19 cellular contexts compared by ENCODE assay signal in the genomic region with DNA sequence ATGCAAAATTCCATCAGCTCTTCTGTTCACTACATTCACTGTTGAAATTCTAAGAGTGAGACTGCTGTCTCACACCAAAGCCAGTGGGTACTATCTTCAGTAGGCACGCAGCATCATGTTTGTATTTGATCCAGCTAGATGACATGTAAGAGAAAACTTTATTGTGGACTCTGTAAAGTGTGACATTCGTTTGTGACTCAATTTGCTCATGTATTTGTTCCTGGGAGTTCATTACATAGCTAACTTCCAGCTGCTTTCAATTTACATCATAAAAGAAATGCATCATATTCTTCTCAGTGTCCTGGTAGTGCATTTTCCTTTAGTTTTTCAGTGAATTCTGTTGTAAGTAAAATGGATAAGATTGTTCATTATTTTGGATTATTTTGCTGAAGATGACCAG.
"Had no signal": no experiment of that assay in that cellular context is flagged by ENCODE, and none has a peak within 500 bp of the region (broad histone marks: within the 10 kb centered on the region; RNA-seq: fewer than 3 reads in every experiment).

No MANE protein-coding gene starts in this region.

- H3K27ac Mint-ChIP-seq: activated naive CD4-positive, alpha-beta T cell treated with anti-CD3 and anti-CD28 coated beads, Interleukin-2, amount 50 U/mL, for 24 hours; natural killer cell treated with Interleukin-12 subunit alpha and Interleukin-12 subunit beta and Interleukin-15 and Interleukin-18, amount 100 ng/mL, for 72 hours; stimulated activated naive CD8-positive, alpha-beta T cell treated with anti-CD3 and anti-CD28 coated beads, Interleukin-15, Interleukin-2, amounts not matched to agents 100 ng/mL and 50 ng/mL, for 24 hours had no signal

- H3K4me1 ChIP-seq: testis had no signal

- H3K4me3 Mint-ChIP-seq: activated naive CD4-positive, alpha-beta T cell treated with anti-CD3 and anti-CD28 coated beads, Interleukin-2, amount 50 U/mL, for 24 hours; natural killer cell treated with Interleukin-12 subunit alpha and Interleukin-12 subunit beta and Interleukin-15 and Interleukin-18, amount 100 ng/mL, for 72 hours; stimulated activated naive CD8-positive, alpha-beta T cell treated with anti-CD3 and anti-CD28 coated beads, Interleukin-15, Interleukin-2, amounts not matched to agents 100 ng/mL and 50 ng/mL, for 24 hours had no signal

- H3K4me3 ChIP-seq: body of pancreas, testis had no signal

- H3K36me3 Mint-ChIP-seq: natural killer cell treated with Interleukin-12 subunit alpha and Interleukin-12 subunit beta and Interleukin-15 and Interleukin-18, amount 100 ng/mL, for 72 hours had no signal

- H3K9me3 ChIP-seq: body of pancreas, testis had no signal

- ATAC-seq: body of pancreas; left lobe of liver; natural killer cell treated with Interleukin-12 subunit alpha and Interleukin-12 subunit beta and Interleukin-15 and Interleukin-18, amount 100 ng/mL, for 72 hours had no signal

- H3K4me1 Mint-ChIP-seq: activated naive CD4-positive, alpha-beta T cell treated with anti-CD3 and anti-CD28 coated beads, Interleukin-2, amount 50 U/mL, for 24 hours had no signal

- DNase-seq: activated CD4-positive, alpha-beta T cell treated with anti-CD3 and anti-CD28 coated beads, Interleukin-2, amount 50 U/mL, for 1 hour; activated CD4-positive, CD25-positive, alpha-beta regulatory T cell; activated effector memory CD4-positive, alpha-beta T cell treated with Interleukin-2 at 50 U/mL for 16 hours; activated T-cell treated with anti-CD3 and anti-CD28 coated beads, Interleukin-2, amount 50 U/mL, for 1 hour; amniotic stem cell; body of pancreas; effector memory CD4-positive, alpha-beta T cell; foreskin melanocyte; head of caudate nucleus; mammary epithelial cell; stimulated activated CD4-positive, alpha-beta T cell treated with anti-CD3 and anti-CD28 coated beads, Interleukin-4, amount 100 ng/mL, for 1 hour; T-helper 2 cell; testis had no signal

- H3K9me3 Mint-ChIP-seq: activated naive CD4-positive, alpha-beta T cell treated with anti-CD3 and anti-CD28 coated beads, Interleukin-2, amount 50 U/mL, for 24 hours; natural killer cell treated with Interleukin-12 subunit alpha and Interleukin-12 subunit beta and Interleukin-15 and Interleukin-18, amount 100 ng/mL, for 72 hours; stimulated activated naive CD8-positive, alpha-beta T cell treated with anti-CD3 and anti-CD28 coated beads, Interleukin-15, Interleukin-2, amounts not matched to agents 100 ng/mL and 50 ng/mL, for 24 hours had no signal

- H3K27me3 ChIP-seq: body of pancreas, testis had no signal

- H3K27ac ChIP-seq: body of pancreas, testis had no signal

- H3K27me3 Mint-ChIP-seq: activated naive CD4-positive, alpha-beta T cell treated with anti-CD3 and anti-CD28 coated beads, Interleukin-2, amount 50 U/mL, for 24 hours; natural killer cell treated with Interleukin-12 subunit alpha and Interleukin-12 subunit beta and Interleukin-15 and Interleukin-18, amount 100 ng/mL, for 72 hours; stimulated activated naive CD8-positive, alpha-beta T cell treated with anti-CD3 and anti-CD28 coated beads, Interleukin-15, Interleukin-2, amounts not matched to agents 100 ng/mL and 50 ng/mL, for 24 hours had no signal

- FAIRE-seq: islet of Langerhans, TTC549 had no signal
